1 cellular context compared by ENCODE assay signal in genomic region chr14:21261824-21262223, GRCh38.
TF ChIP-seq lines count a peak whose summit lies in the region.

No MANE protein-coding gene starts in this region.

TF ChIP-seq in endothelial cell of umbilical vein, 7 proteins besides CTCF, POLR2A, EP300 and RAD21 (continued from another document):
- no peak for TF ChIP-seq MYC (IDR thresholded peaks at IDR 0.05; ENCODE audit: low read depth, low read length)
